In the genomic region with DNA sequence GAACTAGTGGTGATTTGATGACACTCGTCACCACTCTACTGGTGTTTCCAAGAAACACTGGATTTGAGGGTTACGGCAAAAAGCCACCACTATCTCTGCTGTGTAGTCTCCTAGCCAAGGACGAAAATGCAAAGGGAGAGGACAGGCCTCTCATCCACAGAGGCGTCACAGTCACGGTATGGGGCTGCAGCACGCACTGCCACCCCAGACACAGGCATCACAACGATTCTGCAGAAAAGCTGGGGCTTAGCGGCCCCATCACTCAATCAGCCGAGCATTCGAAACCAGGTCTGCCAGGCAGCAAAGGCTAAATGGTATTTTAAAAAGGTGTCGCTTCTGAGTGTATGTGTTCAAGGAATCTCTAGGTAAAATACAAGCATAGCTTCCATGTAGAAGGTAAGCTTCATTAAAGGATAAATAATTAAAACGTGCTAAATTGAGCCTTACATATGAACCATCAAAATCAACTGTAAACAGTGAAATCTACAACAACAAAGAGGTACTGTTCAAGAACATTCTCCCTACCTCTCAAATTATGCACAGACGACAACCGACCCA, we compare ENCODE assay signal across 12 cellular contexts. TPM values are rescaled to one million over a fixed set of nuclear protein-coding genes. Genes with fewer than 3 reads are reported as not detected.
DNase-seq lines count a peak whose midpoint lies in the region; ATAC-seq and TF ChIP-seq lines count a peak whose summit lies in the region.
"Had no signal": no experiment of that assay in that cellular context is flagged by ENCODE, and none has a peak within 500 bp of the region (broad histone marks: within the 10 kb centered on the region; RNA-seq: fewer than 3 reads in every experiment).

No MANE protein-coding gene starts in this region.

- H3K79me2 ChIP-seq in hepatocyte (peaks cover 63% of the 10 kb centered on the region), trophoblast cell (ENCODE audit: control insufficient read depth, insufficient read depth, low read length, poor library complexity) (peaks cover 9% of the 10 kb centered on the region)

- H2AFZ ChIP-seq in hepatocyte: no peak overlapping the region
- no peak overlapping the region for H2AFZ ChIP-seq in trophoblast cell (ENCODE audit: insufficient read depth, low read length, poor library complexity)

- no peak overlapping the region for H4K12ac ChIP-seq in trophoblast cell (ENCODE audit: low read depth, low read length)

- H3K18ac ChIP-seq in trophoblast cell (ENCODE audit: low read length): no peak overlapping the region

- H3K27me3 ChIP-seq in hepatocyte (peaks cover 31% of the 10 kb centered on the region), trophoblast cell (ENCODE audit: insufficient read depth, low read length) (peaks cover 14% of the 10 kb centered on the region)

- TF ChIP-seq CTCF in RWPE1 (conservative IDR thresholded peaks at IDR 0.05; ENCODE audit: low read depth) (no peak), hepatocyte (IDR thresholded peaks at IDR 0.05; ENCODE audit: poor library complexity) (no peak)

- no peaks in the 10 kb centered on the region for H3K36me3 ChIP-seq in hepatocyte (replicated peaks; ENCODE audit: insufficient read depth, low read depth)
- H3K36me3 ChIP-seq in trophoblast cell (ENCODE audit: control insufficient read depth in 1 of 2, insufficient read depth in 2 of 2, low read length in 2 of 2): no peaks in the 10 kb centered on the region
- H3K36me3 ChIP-seq: SJCRH30 had no signal

- H2BK120ac ChIP-seq in trophoblast cell (ENCODE audit: insufficient read depth, low read length, poor library complexity): no peak overlapping the region

- ATAC-seq in GM21529 (IDR thresholded peaks at IDR 0.05; ENCODE audit: unreplicated experiment): no peak
- ATAC-seq: left ventricle myocardium superior had no signal

- POLR2A ChIA-PET in RWPE1 (lab: Yijun Ruan, JAX; ENCODE audit: low non-redundant PET): no interaction called here

- H3K14ac ChIP-seq in trophoblast cell (ENCODE audit: low read length): no peak overlapping the region

- H2AK5ac ChIP-seq in trophoblast cell (ENCODE audit: low read length): no peak overlapping the region

- H3K79me1 ChIP-seq in trophoblast cell (ENCODE audit: low read length): peaks cover 13% of the 10 kb centered on the region

- no peak overlapping the region for H3K9ac ChIP-seq in trophoblast cell (ENCODE audit: low read length)

- H3K4me3 ChIP-seq in hepatocyte (peak overlapping the region; percentile 51), trophoblast cell (ENCODE audit: low read depth, low read length) (no peak overlapping the region)
- H3K4me3 ChIP-seq: SJCRH30 had no signal

- no peak overlapping the region for H4K91ac ChIP-seq in trophoblast cell (ENCODE audit: low read depth, low read length)

- no peak overlapping the region for H4K8ac ChIP-seq in trophoblast cell (ENCODE audit: low read depth, low read length)

- H3K27ac ChIP-seq in RWPE1 (peak overlapping the region; percentile 95), hepatocyte (peak overlapping the region; percentile 94), trophoblast cell (ENCODE audit: low read depth, low read length) (no peak overlapping the region)
- H3K27ac ChIP-seq: SJCRH30 had no signal

- no peak overlapping the region for H3K4ac ChIP-seq in trophoblast cell (ENCODE audit: low read depth, low read length)

- peaks cover 57% of the 10 kb centered on the region for H4K20me1 ChIP-seq in hepatocyte (ENCODE audit: insufficient read depth, poor library complexity, severe bottlenecking)

- H3K9me3 ChIP-seq in hepatocyte (ENCODE audit: low read depth): no peaks in the 10 kb centered on the region
- H3K9me3 ChIP-seq in trophoblast cell (ENCODE audit: insufficient read depth, low read depth, low read length): peaks cover 3% of the 10 kb centered on the region
- H3K9me3 ChIP-seq: SJCRH30 had no signal

- CTCF ChIA-PET in RWPE1 (lab: Yijun Ruan, JAX): interaction anchor here (0.7 to 7.1 kb wide), 4 partner anchors 13 to 153 kb away, joined by 4 to 41 read pairs (median 8); no protein-coding TSS in a partner anchor

- DNase-seq in DMS53 treated with DMSO at 0.1 percent for 48 hours (lab: John Stamatoyannopoulos, UW; ENCODE audit: unreplicated experiment) (peak; percentile 6), RWPE1 (ENCODE audit: low spot score) (no peak), hepatocyte (ENCODE audit: low spot score) (no peak), trophoblast cell (no peak), NCI-H345 treated with DMSO at 0.1 percent for 48 hours (lab: John Stamatoyannopoulos, UW; ENCODE audit: unreplicated experiment) (no peak), amygdala (lab: John Stamatoyannopoulos, UW) (no peak)
- no peak for DNase-seq in stimulated activated CD4-positive, alpha-beta T cell treated with anti-CD3 and anti-CD28 coated beads, Interleukin-1b, Interleukin-23, amount 100 ng/mL, for 48 hours
- DNase-seq: activated CD8-positive, alpha-beta memory T cell treated with anti-CD3 and anti-CD28 coated beads, Interleukin-2, amount 50 U/mL, for 48 hours; left ventricle myocardium superior; SJCRH30; stimulated activated CD4-positive, alpha-beta T cell treated with anti-CD3 and anti-CD28 coated beads, Interleukin-2, amount 100 ng/mL, for 48 hours had no signal

- H3K4me2 ChIP-seq in hepatocyte: peak overlapping the region; percentile 70
- H3K4me2 ChIP-seq in trophoblast cell (ENCODE audit: low read length): peak overlapping the region; percentile 87

- H2BK5ac ChIP-seq in trophoblast cell (ENCODE audit: low read depth, low read length, poor library complexity): no peak overlapping the region

- H3K23ac ChIP-seq in trophoblast cell (ENCODE audit: low read length): no peak overlapping the region

- 44% methylated on average over 14 of the region's 14 CpGs for whole genome bisulfite sequencing in hepatocyte (ENCODE audit: low lambda C conversion rate, missing lambda C conversion rate)
- WGBS in trophoblast cell (ENCODE audit: extremely low coverage, insufficient coverage, insufficient read length): no CpG with 5 or more reads among the region's 14 CpGs

- H3K4me1 ChIP-seq in hepatocyte (ENCODE audit: insufficient read depth) (peaks cover 37% of the 10 kb centered on the region), trophoblast cell (ENCODE audit: control insufficient read depth in 1 of 2, insufficient read depth in 2 of 2, low read length in 2 of 2) (peaks cover 45 to 51% of the 10 kb centered on the region in 2 experiments)
- H3K4me1 ChIP-seq: SJCRH30 had no signal

- H3K9me2 ChIP-seq in hepatocyte (replicated peaks; ENCODE audit: insufficient read depth): no peaks in the 10 kb centered on the region

- H2BK12ac ChIP-seq in trophoblast cell (ENCODE audit: low read length): no peak overlapping the region

RNA-seq across cellular contexts. Expression of gene RIPK4, which starts 1.4 kb away (rescaled TPM):
- 19.7 and 32.8 TPM in 2 replicates for total RNA-seq in hepatocyte
- polyA plus RNA-seq in hepatocyte: 28.1 and 31.0 TPM in 2 replicates
- 2.6 and 2.7 TPM in 2 replicates for polyA plus RNA-seq in trophoblast cell (2013)
- total RNA-seq: SJCRH30 had no signal
